31 cellular contexts compared by ENCODE assay signal in the genomic region with DNA sequence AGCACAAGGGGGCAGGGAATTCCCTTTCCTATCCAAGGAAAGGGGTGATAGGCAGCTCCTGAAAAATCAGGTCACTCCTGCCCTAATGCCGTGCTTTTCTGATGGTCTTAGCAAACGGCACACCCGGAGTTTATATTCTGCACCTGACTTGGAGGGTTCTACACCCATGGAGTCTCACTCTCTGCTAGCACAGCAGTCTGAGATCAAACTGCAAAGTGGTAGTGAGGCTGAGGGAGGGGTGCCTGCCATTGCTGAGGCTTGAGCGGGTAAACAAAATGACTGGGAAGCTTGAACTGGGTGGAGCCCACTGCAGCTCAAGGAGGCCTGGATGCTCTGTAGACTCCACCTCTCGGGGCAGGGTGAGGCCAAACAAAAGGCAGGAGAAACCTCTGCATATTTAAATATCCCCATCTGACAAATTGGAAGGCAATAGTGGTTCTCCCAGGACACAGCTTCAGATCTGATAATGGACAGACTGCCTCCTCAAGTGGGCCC.
"Had no signal": no experiment of that assay in that cellular context is flagged by ENCODE, and none has a peak within 500 bp of the region (broad histone marks: within the 10 kb centered on the region; RNA-seq: fewer than 3 reads in every experiment).

No MANE protein-coding gene starts in this region.

- H3K36me3 Mint-ChIP-seq: activated CD4-positive, alpha-beta memory T cell treated with anti-CD3 and anti-CD28 coated beads for 36 hours; activated CD8-positive, alpha-beta memory T cell treated with anti-CD3 and anti-CD28 coated beads, Interleukin-2, amount 10 ng/mL, durations not matched to agents 7 days and 5 days had no signal

- DNase-seq: activated CD4-positive, alpha-beta memory T cell treated with anti-CD3 and anti-CD28 coated beads for 36 hours; activated CD4-positive, alpha-beta T cell treated with anti-CD3 and anti-CD28 coated beads for 36 hours; activated CD4-positive, alpha-beta T cell treated with anti-CD3 and anti-CD28 coated beads, Interleukin-2, amount 10 ng/mL, durations not matched to agents 24 days and 14 days; activated CD4-positive, CD25-positive, alpha-beta regulatory T cell; activated CD4-positive, CD25-positive, alpha-beta regulatory T cell treated with anti-CD3 and anti-CD28 coated beads, Interleukin-2, amount 50 U/mL, for 72 hours; activated CD8-positive, alpha-beta memory T cell treated with anti-CD3 and anti-CD28 coated beads, Interleukin-2, amount 10 ng/mL, durations not matched to agents 7 days and 5 days; activated CD8-positive, alpha-beta memory T cell treated with anti-CD3 and anti-CD28 coated beads, Interleukin-2, amount 50 U/mL, for 4 hours; activated CD8-positive, alpha-beta T cell treated with anti-CD3 and anti-CD28 coated beads, Interleukin-2, amount 10 ng/mL, durations not matched to agents 7 days and 5 days; activated effector memory CD4-positive, alpha-beta T cell treated with Interleukin-2 at 50 U/mL for 16 hours; activated gamma-delta T cell treated with Interleukin-2 at 50 U/mL for 16 hours; activated naive CD4-positive, alpha-beta T cell treated with anti-CD3 and anti-CD28 coated beads, Interleukin-2, amount 50 U/mL, for 16 hours; activated naive CD4-positive, alpha-beta T cell treated with Interleukin-2 at 50 U/mL for 16 hours; activated T-cell treated with anti-CD3 and anti-CD28 coated beads, Interleukin-2, amount 50 U/mL, for 1 hour; amniotic stem cell; anterior cingulate cortex; brain microvascular endothelial cell; dorsolateral prefrontal cortex; effector CD4-positive, alpha-beta T cell; effector memory CD8-positive, alpha-beta T cell; erythroblast; foreskin keratinocyte; gastrocnemius medialis; T-helper 2 cell had no signal

- H3K36me3 ChIP-seq: brain microvascular endothelial cell, esophagus muscularis mucosa, gastrocnemius medialis had no signal

- H3K4me3 ChIP-seq: coronary artery, dorsolateral prefrontal cortex, esophagus muscularis mucosa, gastrocnemius medialis had no signal

- H3K9me3 ChIP-seq: gastrocnemius medialis had no signal

- H3K4me1 ChIP-seq: esophagus muscularis mucosa, foreskin keratinocyte, gastrocnemius medialis had no signal

- H3K4me3 Mint-ChIP-seq: activated CD4-positive, alpha-beta memory T cell treated with anti-CD3 and anti-CD28 coated beads for 36 hours; activated CD4-positive, alpha-beta T cell treated with anti-CD3 and anti-CD28 coated beads for 36 hours; activated CD4-positive, alpha-beta T cell treated with anti-CD3 and anti-CD28 coated beads, Interleukin-2, amount 10 ng/mL, durations not matched to agents 24 days and 14 days; activated CD8-positive, alpha-beta memory T cell treated with anti-CD3 and anti-CD28 coated beads, Interleukin-2, amount 10 ng/mL, durations not matched to agents 7 days and 5 days; activated CD8-positive, alpha-beta T cell treated with anti-CD3 and anti-CD28 coated beads, Interleukin-2, amount 10 ng/mL, durations not matched to agents 7 days and 5 days; activated naive CD8-positive, alpha-beta T cell; activated T-helper 17 cell treated with anti-CD3 and anti-CD28 coated beads, Interleukin-2, amount 50 U/mL, for 72 hours; central memory CD8-positive, alpha-beta T cell; dendritic cell treated with granulocyte-macrophage colony-stimulating factor and Interleukin-4, amounts not matched to agents 40 ng/mL and 50 ng/mL, for 4 days; effector memory CD8-positive, alpha-beta T cell had no signal

- H3K27ac ChIP-seq: brain microvascular endothelial cell, coronary artery, dorsolateral prefrontal cortex, esophagus muscularis mucosa, foreskin keratinocyte, gastrocnemius medialis had no signal

- H3K27ac Mint-ChIP-seq: activated CD4-positive, alpha-beta memory T cell treated with anti-CD3 and anti-CD28 coated beads for 36 hours; activated CD4-positive, alpha-beta T cell treated with anti-CD3 and anti-CD28 coated beads for 36 hours; activated CD4-positive, alpha-beta T cell treated with anti-CD3 and anti-CD28 coated beads, Interleukin-2, amount 10 ng/mL, durations not matched to agents 24 days and 14 days; activated CD8-positive, alpha-beta memory T cell treated with anti-CD3 and anti-CD28 coated beads, Interleukin-2, amount 10 ng/mL, durations not matched to agents 7 days and 5 days; activated CD8-positive, alpha-beta T cell treated with anti-CD3 and anti-CD28 coated beads, Interleukin-2, amount 10 ng/mL, durations not matched to agents 7 days and 5 days; activated naive CD8-positive, alpha-beta T cell; activated T-helper 17 cell treated with anti-CD3 and anti-CD28 coated beads, Interleukin-2, amount 50 U/mL, for 72 hours; dendritic cell treated with granulocyte-macrophage colony-stimulating factor and Interleukin-4, amounts not matched to agents 40 ng/mL and 50 ng/mL, for 4 days; effector memory CD8-positive, alpha-beta T cell had no signal

- H3K27me3 Mint-ChIP-seq: activated CD4-positive, alpha-beta memory T cell treated with anti-CD3 and anti-CD28 coated beads for 36 hours; activated CD4-positive, alpha-beta T cell treated with anti-CD3 and anti-CD28 coated beads for 36 hours; activated CD4-positive, alpha-beta T cell treated with anti-CD3 and anti-CD28 coated beads, Interleukin-2, amount 10 ng/mL, durations not matched to agents 24 days and 14 days; activated CD8-positive, alpha-beta memory T cell treated with anti-CD3 and anti-CD28 coated beads, Interleukin-2, amount 10 ng/mL, durations not matched to agents 7 days and 5 days; activated naive CD8-positive, alpha-beta T cell; activated T-helper 17 cell treated with anti-CD3 and anti-CD28 coated beads, Interleukin-2, amount 50 U/mL, for 72 hours; central memory CD8-positive, alpha-beta T cell; dendritic cell treated with granulocyte-macrophage colony-stimulating factor and Interleukin-4, amounts not matched to agents 40 ng/mL and 50 ng/mL, for 4 days; effector memory CD8-positive, alpha-beta T cell had no signal

- H3K27me3 ChIP-seq: brain microvascular endothelial cell, dorsolateral prefrontal cortex, esophagus muscularis mucosa, foreskin keratinocyte, gastrocnemius medialis had no signal

- H3K4me1 Mint-ChIP-seq: activated CD4-positive, alpha-beta T cell treated with anti-CD3 and anti-CD28 coated beads for 36 hours; activated CD4-positive, alpha-beta T cell treated with anti-CD3 and anti-CD28 coated beads, Interleukin-2, amount 10 ng/mL, durations not matched to agents 24 days and 14 days; activated CD8-positive, alpha-beta memory T cell treated with anti-CD3 and anti-CD28 coated beads, Interleukin-2, amount 10 ng/mL, durations not matched to agents 7 days and 5 days; activated T-helper 17 cell treated with anti-CD3 and anti-CD28 coated beads, Interleukin-2, amount 50 U/mL, for 72 hours; central memory CD8-positive, alpha-beta T cell had no signal

- FAIRE-seq: astrocyte, bronchial epithelial cell had no signal
